ENCODE assay signal across 17 cellular contexts in the genomic region with DNA sequence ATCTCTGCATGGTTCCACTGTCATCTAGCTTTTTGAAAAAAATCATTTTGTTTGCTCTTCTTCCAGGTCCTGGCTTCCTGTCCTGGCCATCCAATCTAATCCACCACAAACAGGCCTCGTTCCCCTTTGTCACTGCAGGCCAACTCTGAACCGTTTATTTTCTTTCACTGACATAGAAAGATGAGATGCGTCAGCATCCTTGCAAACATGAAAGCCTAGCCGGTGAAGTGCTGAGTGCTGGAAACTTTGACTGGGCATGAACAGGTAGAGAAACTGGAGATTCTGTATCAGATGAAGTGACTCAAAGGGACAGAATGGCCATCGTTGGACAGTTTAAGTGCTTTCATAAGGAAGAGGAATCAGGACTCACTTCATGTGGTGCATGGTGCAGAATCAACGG.
DNase-seq lines count a peak whose midpoint lies in the region; ATAC-seq and TF ChIP-seq lines count a peak whose summit lies in the region.
"Had no signal": no experiment of that assay in that cellular context is flagged by ENCODE, and none has a peak within 500 bp of the region (broad histone marks: within the 10 kb centered on the region; RNA-seq: fewer than 3 reads in every experiment).

No MANE protein-coding gene starts in this region.

- POLR2A ChIA-PET in OCI-LY7 (lab: Charles Lee) = no interaction called here

- H3K9me2 ChIP-seq in Karpas-422 (replicated peaks; ENCODE audit: insufficient read depth, low read length) = no peaks in the 10 kb centered on the region
- H3K9me2 ChIP-seq in OCI-LY7 (ENCODE audit: insufficient read depth, low read length) = no peaks in the 10 kb centered on the region

- H2AFZ ChIP-seq in Karpas-422 (ENCODE audit: low read length) (no peak overlapping the region), OCI-LY7 (ENCODE audit: low read length) (no peak overlapping the region)
- H2AFZ ChIP-seq: GM23338 had no signal

- no peaks in the 10 kb centered on the region for H3K79me1 ChIP-seq in mesendoderm (ENCODE audit: low read length)

- intact Hi-C loops in OCI-LY7 (cut with micrococcal nuclease; ENCODE audit: unreplicated experiment) = no loop called here

- H3K9me3 ChIP-seq in Karpas-422 (ENCODE audit: low read length) = peaks cover 17% of the 10 kb centered on the region; the same call in 1 of the 2 replicates
- peaks cover 5% of the 10 kb centered on the region; the same call in 1 of the 2 replicates for H3K9me3 ChIP-seq in OCI-LY7 (ENCODE audit: low read length)

- no peak overlapping the region for H2BK5ac ChIP-seq in mesendoderm (ENCODE audit: low read length)

- no peak overlapping the region for H3K56ac ChIP-seq in mesendoderm (ENCODE audit: low read length)

- no peak for ATAC-seq in HG03159 (IDR thresholded peaks at IDR 0.05; ENCODE audit: unreplicated experiment)
- ATAC-seq: GM23338 had no signal

- H4K20me1 ChIP-seq in Karpas-422 (ENCODE audit: insufficient read depth, low read depth, low read length) (no peaks in the 10 kb centered on the region), OCI-LY7 (ENCODE audit: insufficient read depth, low read length) (no peaks in the 10 kb centered on the region)

- H4K5ac ChIP-seq in mesendoderm (ENCODE audit: low read length) = no peak overlapping the region

- H3K9ac ChIP-seq in Karpas-422 (ENCODE audit: low read length) (no peak overlapping the region), mesendoderm (ENCODE audit: low read length) (no peak overlapping the region)

- DNase-seq in Karpas-422 (peak; percentile 2), M059J (ENCODE audit: low read depth) (peak; percentile 26), RPMI8226 (peak; percentile 88), mesendoderm (no peak), OCI-LY7 (ENCODE audit: low spot score) (no peak)
- DNase-seq in activated CD8-positive, alpha-beta memory T cell treated with anti-CD3 and anti-CD28 coated beads, Interleukin-2, amount 50 U/mL, for 48 hours = no peak
- DNase-seq: C1 segment of cervical spinal cord; Calu3; CD4-positive, alpha-beta memory T cell; COR-L47; DMS53; DMS79 treated with DMSO at 0.1 percent for 48 hours; GF-D8; H7; HCEC 1CT had no signal

- H2BK15ac ChIP-seq in mesendoderm (replicated peaks; ENCODE audit: low read depth) = no peak overlapping the region

- H3K27me3 ChIP-seq in Karpas-422 (ENCODE audit: low read length) = no peaks in the 10 kb centered on the region
- no peaks in the 10 kb centered on the region for H3K27me3 ChIP-seq in mesendoderm (ENCODE audit: insufficient read depth, low read length, poor library complexity)

- H3K4me2 ChIP-seq in Karpas-422 (ENCODE audit: low read depth, low read length, poor library complexity, severe bottlenecking) (no peak overlapping the region), mesendoderm (ENCODE audit: low read length) (no peak overlapping the region), OCI-LY7 (ENCODE audit: low read length) (no peak overlapping the region)
- H3K4me2 ChIP-seq: GM23338 had no signal

- CTCF ChIA-PET in OCI-LY7 (lab: Charles Lee; ENCODE audit: unreplicated experiment) = no interaction called here

- no peak overlapping the region for H3K4me3 ChIP-seq in Karpas-422 (ENCODE audit: low read length)
- H3K4me3 ChIP-seq in mesendoderm (ENCODE audit: low read length) = no peak overlapping the region
- H3K4me3 ChIP-seq in OCI-LY7 (ENCODE audit: low read depth, low read length, poor library complexity, severe bottlenecking) = no peak overlapping the region
- H3K4me3 ChIP-seq: GM23338 had no signal

- H4K8ac ChIP-seq in mesendoderm (ENCODE audit: low read depth, low read length) = no peak overlapping the region

- H3K4ac ChIP-seq in mesendoderm (ENCODE audit: low read depth, low read length) = no peak overlapping the region

- no TSS peak for BruUV-seq in OCI-LY7 (replicated peaks; lab: Mats Ljungman, UMichigan)

- H3K27ac ChIP-seq in Karpas-422 (ENCODE audit: low read length) = no peak overlapping the region
- H3K27ac ChIP-seq in mesendoderm (ENCODE audit: low read depth, low read length) = no peak overlapping the region
- no peak overlapping the region for H3K27ac ChIP-seq in OCI-LY7 (ENCODE audit: low read depth, low read length, poor library complexity, severe bottlenecking)

- H3K4me1 ChIP-seq in Karpas-422 (ENCODE audit: low read length) (no peaks in the 10 kb centered on the region), mesendoderm (ENCODE audit: control insufficient read depth, low read depth, low read length) (peaks cover 2% of the 10 kb centered on the region), OCI-LY7 (ENCODE audit: insufficient read depth, low read length, poor library complexity, severe bottlenecking) (no peaks in the 10 kb centered on the region)

- no peak for TF ChIP-seq CTCF in OCI-LY7 (conservative IDR thresholded peaks at IDR 0.05; ENCODE audit: low read length)

- no peak overlapping the region for H2BK120ac ChIP-seq in mesendoderm (ENCODE audit: low read depth, low read length)

- peak overlapping the region; percentile 18 for H3K18ac ChIP-seq in mesendoderm (ENCODE audit: low read length)

- H3K79me2 ChIP-seq in Karpas-422 (ENCODE audit: low read length) (no peaks in the 10 kb centered on the region), mesendoderm (ENCODE audit: control insufficient read depth, insufficient read depth, low read length) (no peaks in the 10 kb centered on the region), OCI-LY7 (ENCODE audit: insufficient read depth, low read depth, low read length) (no peaks in the 10 kb centered on the region)

- WGBS in mesendoderm (ENCODE audit: extremely low coverage, insufficient coverage, low lambda C conversion rate) = no CpG with 5 or more reads among the region's 6 CpGs

- no peak overlapping the region for H3K23ac ChIP-seq in mesendoderm (ENCODE audit: low read length)

- H3K36me3 ChIP-seq in Karpas-422 (ENCODE audit: insufficient read depth, low read length) (no peaks in the 10 kb centered on the region), mesendoderm (ENCODE audit: control insufficient read depth, insufficient read depth, low read length) (no peaks in the 10 kb centered on the region), OCI-LY7 (ENCODE audit: insufficient read depth, low read length) (no peaks in the 10 kb centered on the region)

- no peak overlapping the region for H2AK5ac ChIP-seq in mesendoderm (ENCODE audit: low read length)

Comparison
In these comparisons a context has a peak if more than half of its experiments do, and no peak if none do; other contexts are left out.
1. DNase-seq: peak in Karpas-422 (single experiment), M059J (single experiment) and RPMI8226 (single experiment); none in mesendoderm (single experiment), OCI-LY7 (single experiment) and activated CD8-positive, alpha-beta memory T cell treated with anti-CD3 and anti-CD28 coated beads, Interleukin-2, amount 50 U/mL, for 48 hours (single experiment).